23 cellular contexts compared by ENCODE assay signal in the genomic region with DNA sequence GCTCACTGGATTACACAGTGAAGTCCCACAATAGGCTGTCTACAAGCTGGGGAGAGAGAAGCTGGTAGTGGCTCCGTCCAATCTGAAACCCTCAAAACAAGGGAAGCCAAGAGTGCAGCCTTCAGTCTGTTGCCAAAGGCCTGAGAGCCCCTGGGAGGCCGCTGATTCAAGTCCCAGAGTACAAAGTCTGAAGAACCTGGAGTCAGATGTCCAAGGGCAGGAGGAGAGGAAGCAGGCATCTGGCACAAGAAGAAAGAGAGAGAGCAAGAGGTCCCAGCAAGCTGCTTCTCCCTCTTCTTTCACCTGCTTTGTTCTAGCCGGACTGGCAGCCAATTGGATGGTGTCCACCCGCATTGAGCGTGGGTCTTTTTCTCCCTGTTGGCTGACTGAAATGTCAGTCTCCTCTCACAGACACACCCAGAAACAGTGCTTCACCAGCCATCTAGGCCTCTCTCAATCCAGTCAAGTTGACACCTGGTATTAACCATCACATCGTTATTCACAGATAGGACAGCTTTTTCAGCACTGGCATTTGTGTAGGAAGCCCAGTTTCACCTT. TPM values are rescaled to one million over a fixed set of nuclear protein-coding genes. Genes with fewer than 3 reads are reported as not detected.
DNase-seq lines count a peak whose midpoint lies in the region; ATAC-seq and TF ChIP-seq lines count a peak whose summit lies in the region.
"Had no signal": no experiment of that assay in that cellular context is flagged by ENCODE, and none has a peak within 500 bp of the region (broad histone marks: within the 10 kb centered on the region; RNA-seq: fewer than 3 reads in every experiment).

No MANE protein-coding gene starts in this region.

- H3K36me3 Mint-ChIP-seq in activated T-helper 2 cell treated with anti-CD3 and anti-CD28 coated beads, Interferon-gamma antibody, Interleukin-2, Interleukin-4, amounts not matched to agents 10 μg/mL and 5 μg/mL and 100 μg/mL, durations not matched to agents 14 hours and 24 hours and 36 hours (ENCODE audit: low read depth) = no peaks in the 10 kb centered on the region

- no peaks in the 10 kb centered on the region for H3K4me1 Mint-ChIP-seq in activated T-helper 2 cell treated with anti-CD3 and anti-CD28 coated beads, Interferon-gamma antibody, Interleukin-2, Interleukin-4, amounts not matched to agents 10 μg/mL and 5 μg/mL and 100 μg/mL, durations not matched to agents 14 hours and 24 hours and 36 hours (ENCODE audit: low read depth)
- H3K4me1 Mint-ChIP-seq: activated CD4-positive, alpha-beta T cell treated with anti-CD3 and anti-CD28 coated beads, Interleukin-2, amount 10 ng/mL, durations not matched to agents 7 days and 5 days; activated naive CD8-positive, alpha-beta T cell treated with anti-CD3 and anti-CD28 coated beads, Interleukin-2, amount 50 U/mL, for 24 hours; naive thymus-derived CD4-positive, alpha-beta T cell had no signal

- POLR2A ChIA-PET in HEK293T (lab: Yijun Ruan, JAX) = no interaction called here

- TF ChIP-seq CTCF in C4-2B (conservative IDR thresholded peaks at IDR 0.05) (no peak), body of pancreas (IDR thresholded peaks at IDR 0.05) (no peak), mucosa of descending colon (IDR thresholded peaks at IDR 0.05) (no peak)

- WGBS in body of pancreas, 2 donors = 18 to 22% methylated on average over 4 to 6 of the region's 6 CpGs

- no peaks in the 10 kb centered on the region for H3K27me3 ChIP-seq in body of pancreas
- H3K27me3 ChIP-seq: ovary, suprapubic skin had no signal

- H3K9me3 Mint-ChIP-seq in activated T-helper 2 cell treated with anti-CD3 and anti-CD28 coated beads, Interferon-gamma antibody, Interleukin-2, Interleukin-4, amounts not matched to agents 10 μg/mL and 5 μg/mL and 100 μg/mL, durations not matched to agents 14 hours and 24 hours and 36 hours = peaks cover 10% of the 10 kb centered on the region

- H3K4me3 ChIP-seq in body of pancreas (no peak overlapping the region), mucosa of descending colon (no peak overlapping the region)
- H3K4me3 ChIP-seq: coronary artery, ovary, PC-9, suprapubic skin had no signal

- intact Hi-C loops in body of pancreas (cut with DNase I) (no loop called here), mucosa of descending colon (cut with DNase I, micrococcal nuclease) (no loop called here)
- intact Hi-C loops in activated T-helper 2 cell treated with anti-CD3 and anti-CD28 coated beads, Interferon-gamma antibody, Interleukin-2, Interleukin-4, amounts not matched to agents 10 μg/mL and 5 μg/mL and 100 μg/mL, durations not matched to agents 14 hours and 24 hours and 36 hours (cut with micrococcal nuclease) = no loop called here

- TF ChIP-seq POLR2A in body of pancreas (IDR thresholded peaks at IDR 0.05) = no peak

- ATAC-seq in body of pancreas = peak; percentile 77
- ATAC-seq in mucosa of descending colon = peak; percentile 88
- ATAC-seq in HG03097 (IDR thresholded peaks at IDR 0.05; ENCODE audit: low FRiP score, unreplicated experiment) = no peak
- ATAC-seq in GM18511 (IDR thresholded peaks at IDR 0.05; ENCODE audit: unreplicated experiment) = no peak
- ATAC-seq: activated naive CD8-positive, alpha-beta T cell treated with anti-CD3 and anti-CD28 coated beads, Interleukin-2, amount 50 U/mL, for 24 hours; naive thymus-derived CD4-positive, alpha-beta T cell; sciatic nerve had no signal

- H3K9me3 ChIP-seq in body of pancreas (no peaks in the 10 kb centered on the region), mucosa of descending colon (no peaks in the 10 kb centered on the region)
- H3K9me3 ChIP-seq: ovary, suprapubic skin had no signal

- H3K36me3 ChIP-seq in body of pancreas (replicated peaks in 1 of 2; ENCODE audit: insufficient read depth in 1 of 2, low read depth in 2 of 2) (no peaks in the 10 kb centered on the region), mucosa of descending colon (ENCODE audit: low read depth) (no peaks in the 10 kb centered on the region)
- H3K36me3 ChIP-seq: brain microvascular endothelial cell, ovary, suprapubic skin had no signal

- no peak overlapping the region for H3K4me3 Mint-ChIP-seq in activated T-helper 2 cell treated with anti-CD3 and anti-CD28 coated beads, Interferon-gamma antibody, Interleukin-2, Interleukin-4, amounts not matched to agents 10 μg/mL and 5 μg/mL and 100 μg/mL, durations not matched to agents 14 hours and 24 hours and 36 hours (ENCODE audit: low read depth)
- H3K4me3 Mint-ChIP-seq: activated CD4-positive, alpha-beta T cell treated with anti-CD3 and anti-CD28 coated beads, Interleukin-2, amount 10 ng/mL, durations not matched to agents 7 days and 5 days; activated naive CD8-positive, alpha-beta T cell treated with anti-CD3 and anti-CD28 coated beads, Interleukin-2, amount 50 U/mL, for 24 hours; naive thymus-derived CD4-positive, alpha-beta T cell had no signal

- no peak overlapping the region for H3K27ac Mint-ChIP-seq in activated T-helper 2 cell treated with anti-CD3 and anti-CD28 coated beads, Interferon-gamma antibody, Interleukin-2, Interleukin-4, amounts not matched to agents 10 μg/mL and 5 μg/mL and 100 μg/mL, durations not matched to agents 14 hours and 24 hours and 36 hours
- H3K27ac Mint-ChIP-seq: activated CD4-positive, alpha-beta T cell treated with anti-CD3 and anti-CD28 coated beads, Interleukin-2, amount 10 ng/mL, durations not matched to agents 7 days and 5 days; activated naive CD8-positive, alpha-beta T cell treated with anti-CD3 and anti-CD28 coated beads, Interleukin-2, amount 50 U/mL, for 24 hours; naive thymus-derived CD4-positive, alpha-beta T cell had no signal

- CTCF ChIA-PET in HEK293T (lab: Yijun Ruan, JAX) = no interaction called here

- H3K27ac ChIP-seq in C4-2B (peak overlapping the region; percentile 69), body of pancreas (peak overlapping the region in 3 of 4 donors; percentile 48 to 76 (median 70))
- H3K27ac ChIP-seq: brain microvascular endothelial cell, coronary artery, ovary, PC-9, suprapubic skin had no signal

- DNase-seq in HEK293T (ENCODE audit: extremely low spot score) (no peak), body of pancreas (peak; percentile 41 to 72 (median 60)), mucosa of descending colon (peak in 2 of 3 donors; percentile 25 to 31), RKO (ENCODE audit: low spot score) (no peak)
- DNase-seq in activated T-helper 2 cell treated with anti-CD3 and anti-CD28 coated beads, Interferon-gamma antibody, Interleukin-2, Interleukin-4, amounts not matched to agents 10 μg/mL and 5 μg/mL and 100 μg/mL, durations not matched to agents 14 hours and 24 hours and 36 hours (ENCODE audit: low spot score) = no peak
- DNase-seq: ACHN; activated CD4-positive, alpha-beta T cell treated with anti-CD3 and anti-CD28 coated beads, Interleukin-2, amount 10 ng/mL, durations not matched to agents 7 days and 5 days; activated naive CD8-positive, alpha-beta T cell treated with anti-CD3 and anti-CD28 coated beads, Interleukin-2, amount 50 U/mL, for 24 hours; brain microvascular endothelial cell; C1 segment of cervical spinal cord; hippocampal formation; kidney; naive thymus-derived CD4-positive, alpha-beta T cell; ovary; PC-9; SIG-M5; T-helper 1 cell had no signal

- peaks cover 11% of the 10 kb centered on the region for H3K4me1 ChIP-seq in body of pancreas
- H3K4me1 ChIP-seq in mucosa of descending colon (ENCODE audit: low read depth) = peaks cover 5% of the 10 kb centered on the region

- peaks cover 43% of the 10 kb centered on the region for H3K27me3 Mint-ChIP-seq in activated T-helper 2 cell treated with anti-CD3 and anti-CD28 coated beads, Interferon-gamma antibody, Interleukin-2, Interleukin-4, amounts not matched to agents 10 μg/mL and 5 μg/mL and 100 μg/mL, durations not matched to agents 14 hours and 24 hours and 36 hours (ENCODE audit: low read depth)

TF ChIP-seq in HEK293T, 16 proteins besides CTCF, POLR2A, EP300 and RAD21:
- TF ChIP-seq LEF1 (IDR thresholded peaks at IDR 0.05; ENCODE audit: borderline replicate concordance) (no peak), NFRKB (IDR thresholded peaks at IDR 0.05) (no peak), BHLHE40 (IDR thresholded peaks at IDR 0.05; ENCODE audit: borderline replicate concordance) (no peak)
- TF ChIP-seq, protein P1, sequence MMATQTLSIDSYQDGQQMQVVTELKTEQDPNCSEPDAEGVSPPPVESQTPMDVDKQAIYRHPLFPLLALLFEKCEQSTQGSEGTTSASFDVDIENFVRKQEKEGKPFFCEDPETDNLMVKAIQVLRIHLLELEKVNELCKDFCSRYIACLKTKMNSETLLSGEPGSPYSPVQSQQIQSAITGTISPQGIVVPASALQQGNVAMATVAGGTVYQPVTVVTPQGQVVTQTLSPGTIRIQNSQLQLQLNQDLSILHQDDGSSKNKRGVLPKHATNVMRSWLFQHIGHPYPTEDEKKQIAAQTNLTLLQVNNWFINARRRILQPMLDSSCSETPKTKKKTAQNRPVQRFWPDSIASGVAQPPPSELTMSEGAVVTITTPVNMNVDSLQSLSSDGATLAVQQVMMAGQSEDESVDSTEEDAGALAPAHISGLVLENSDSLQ (IDR thresholded peaks at IDR 0.05) = peak; percentile 63
TF ChIP-seq in HEK293T: peak in this region for 1.

RNA-seq across cellular contexts. Expression of a gene that starts 51.2 kb away (rescaled TPM):
- 10 to 100 TPM; 10.1 to 11.5 TPM for total RNA-seq in body of pancreas
- 10 to 100 TPM; 26.6 to 93.0 (median 86.4) TPM for total RNA-seq in mucosa of descending colon
- 27.5 and 27.6 TPM in 2 replicates for total RNA-seq in activated T-helper 2 cell treated with anti-CD3 and anti-CD28 coated beads, Interferon-gamma antibody, Interleukin-2, Interleukin-4, amounts not matched to agents 10 μg/mL and 5 μg/mL and 100 μg/mL, durations not matched to agents 14 hours and 24 hours and 36 hours

Comparison
In these comparisons a context has a peak if more than half of its experiments do, and no peak if none do; other contexts are left out.
1. DNase-seq: peak in body of pancreas (4 of 4) and mucosa of descending colon (2 of 3); none in HEK293T (single experiment), RKO (single experiment) and activated T-helper 2 cell treated with anti-CD3 and anti-CD28 coated beads, Interferon-gamma antibody, Interleukin-2, Interleukin-4, amounts not matched to agents 10 μg/mL and 5 μg/mL and 100 μg/mL, durations not matched to agents 14 hours and 24 hours and 36 hours (single experiment).
2. ATAC-seq: peak in body of pancreas (single experiment) and mucosa of descending colon (single experiment); none in HG03097 (single experiment) and GM18511 (single experiment).